29 cellular contexts compared by ENCODE assay signal in the genomic region with DNA sequence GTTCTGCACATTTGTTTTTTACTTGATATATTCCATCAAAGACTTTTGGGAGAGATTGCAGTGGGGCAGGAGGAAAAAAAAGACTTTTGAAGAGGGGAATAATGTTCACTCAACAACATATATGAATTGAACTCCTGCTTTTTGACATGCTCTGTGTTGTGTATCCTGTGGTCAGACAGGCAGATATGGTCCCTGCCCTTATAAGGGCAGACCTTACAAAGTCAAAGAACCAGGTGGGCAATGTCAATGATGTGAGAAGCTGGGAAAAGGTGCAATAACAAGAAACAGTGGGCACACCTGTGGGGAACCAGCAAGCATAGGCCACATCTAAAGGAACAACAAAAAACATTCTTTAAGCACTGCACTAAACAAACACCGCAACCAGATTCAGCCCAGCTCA.
"Had no signal": no experiment of that assay in that cellular context is flagged by ENCODE, and none has a peak within 500 bp of the region (broad histone marks: within the 10 kb centered on the region; RNA-seq: fewer than 3 reads in every experiment).

No MANE protein-coding gene starts in this region.

- H3K9me3 Mint-ChIP-seq: naive B cell; naive thymus-derived CD8-positive, alpha-beta T cell; natural killer cell treated with Interleukin-12 subunit alpha and Interleukin-12 subunit beta and Interleukin-15 and Interleukin-18, amount 100 ng/mL, for 72 hours; neural crest cell; stimulated activated effector memory CD8-positive, alpha-beta T cell treated with anti-CD3 and anti-CD28 coated beads, Interleukin-12 subunit alpha, Interleukin-12 subunit beta, amount 100 ng/mL, for 72 hours; stimulated activated naive B cell treated with anti-CD40 and anti-IgM and Interleukin-4, amounts not matched to agents 10 μg/mL and 1 μg/mL and 100 μg/mL, for 72 hours; stimulated activated naive CD8-positive, alpha-beta T cell treated with anti-CD3 and anti-CD28 coated beads, Interleukin-15, Interleukin-2, amounts not matched to agents 100 ng/mL and 50 ng/mL, for 24 hours; type B pancreatic cell had no signal

- H3K27ac Mint-ChIP-seq: naive B cell; natural killer cell treated with Interleukin-12 subunit alpha and Interleukin-12 subunit beta and Interleukin-15 and Interleukin-18, amount 100 ng/mL, for 72 hours; nephron progenitor cell; stimulated activated effector memory CD8-positive, alpha-beta T cell treated with anti-CD3 and anti-CD28 coated beads, Interleukin-12 subunit alpha, Interleukin-12 subunit beta, amount 100 ng/mL, for 72 hours; stimulated activated naive B cell treated with anti-CD40 and anti-IgM and Interleukin-4, amounts not matched to agents 10 μg/mL and 1 μg/mL and 100 μg/mL, for 72 hours; stimulated activated naive CD8-positive, alpha-beta T cell treated with anti-CD3 and anti-CD28 coated beads, Interleukin-15, Interleukin-2, amounts not matched to agents 100 ng/mL and 50 ng/mL, for 24 hours; type B pancreatic cell had no signal

- H3K27ac ChIP-seq: neutrophil, pancreas, psoas muscle, skin epidermis, spleen, stomach, suprapubic skin, testis, tibial artery, transverse colon, upper lobe of right lung, uterus had no signal

- H3K27me3 ChIP-seq: neutrophil, pancreas, spleen, stomach, suprapubic skin, testis, tibial artery, transverse colon, upper lobe of right lung, uterus had no signal

- FAIRE-seq: pancreas had no signal

- H3K9me3 ChIP-seq: neutrophil, pancreas, psoas muscle, spleen, stomach, suprapubic skin, testis, tibial artery, transverse colon, upper lobe of right lung, uterus had no signal

- H3K4me1 Mint-ChIP-seq: neural crest cell had no signal

- H3K4me3 Mint-ChIP-seq: naive B cell; naive thymus-derived CD8-positive, alpha-beta T cell; natural killer cell treated with Interleukin-12 subunit alpha and Interleukin-12 subunit beta and Interleukin-15 and Interleukin-18, amount 100 ng/mL, for 72 hours; nephron progenitor cell; neural crest cell; stimulated activated effector memory CD8-positive, alpha-beta T cell treated with anti-CD3 and anti-CD28 coated beads, Interleukin-12 subunit alpha, Interleukin-12 subunit beta, amount 100 ng/mL, for 72 hours; stimulated activated naive B cell treated with anti-CD40 and anti-IgM and Interleukin-4, amounts not matched to agents 10 μg/mL and 1 μg/mL and 100 μg/mL, for 72 hours; stimulated activated naive CD8-positive, alpha-beta T cell treated with anti-CD3 and anti-CD28 coated beads, Interleukin-15, Interleukin-2, amounts not matched to agents 100 ng/mL and 50 ng/mL, for 24 hours; type B pancreatic cell had no signal

- H3K4me1 ChIP-seq: pancreas, psoas muscle, stomach, testis, tibial artery, transverse colon, upper lobe of right lung, uterus had no signal

- H3K36me3 Mint-ChIP-seq: naive B cell; natural killer cell treated with Interleukin-12 subunit alpha and Interleukin-12 subunit beta and Interleukin-15 and Interleukin-18, amount 100 ng/mL, for 72 hours; type B pancreatic cell had no signal

- H3K27me3 Mint-ChIP-seq: naive B cell; naive thymus-derived CD8-positive, alpha-beta T cell; natural killer cell treated with Interleukin-12 subunit alpha and Interleukin-12 subunit beta and Interleukin-15 and Interleukin-18, amount 100 ng/mL, for 72 hours; stimulated activated naive B cell treated with anti-CD40 and anti-IgM and Interleukin-4, amounts not matched to agents 10 μg/mL and 1 μg/mL and 100 μg/mL, for 72 hours; stimulated activated naive CD8-positive, alpha-beta T cell treated with anti-CD3 and anti-CD28 coated beads, Interleukin-15, Interleukin-2, amounts not matched to agents 100 ng/mL and 50 ng/mL, for 24 hours; type B pancreatic cell had no signal

- DNase-seq: naive B cell; naive thymus-derived CD8-positive, alpha-beta T cell; nephron progenitor cell; nucleus accumbens; pancreas; psoas muscle; right cardiac atrium; spleen; stimulated activated CD4-positive, alpha-beta T cell treated with anti-CD3 and anti-CD28 coated beads, Interleukin-12 subunit alpha, Interleukin-12 subunit beta, amount 100 ng/mL, for 4 hours; stimulated activated CD4-positive, alpha-beta T cell treated with anti-CD3 and anti-CD28 coated beads, Interleukin-1b, Interleukin-23, amount 100 ng/mL, for 48 hours; stimulated activated CD4-positive, alpha-beta T cell treated with anti-CD3 and anti-CD28 coated beads, Interleukin-4, amount 100 ng/mL, for 1 hour; stimulated activated naive B cell treated with anti-CD40 and anti-IgM and Interleukin-4, amounts not matched to agents 10 μg/mL and 1 μg/mL and 100 μg/mL, for 72 hours; stimulated activated naive CD4-positive, alpha-beta T cell treated with Interleukin-2 at 50 U/mL for 16 hours; stomach; substantia nigra; testis; tibial artery; transverse colon; upper lobe of right lung; uterus had no signal

- H3K4me2 ChIP-seq: smooth muscle cell had no signal
